In the genomic region with DNA sequence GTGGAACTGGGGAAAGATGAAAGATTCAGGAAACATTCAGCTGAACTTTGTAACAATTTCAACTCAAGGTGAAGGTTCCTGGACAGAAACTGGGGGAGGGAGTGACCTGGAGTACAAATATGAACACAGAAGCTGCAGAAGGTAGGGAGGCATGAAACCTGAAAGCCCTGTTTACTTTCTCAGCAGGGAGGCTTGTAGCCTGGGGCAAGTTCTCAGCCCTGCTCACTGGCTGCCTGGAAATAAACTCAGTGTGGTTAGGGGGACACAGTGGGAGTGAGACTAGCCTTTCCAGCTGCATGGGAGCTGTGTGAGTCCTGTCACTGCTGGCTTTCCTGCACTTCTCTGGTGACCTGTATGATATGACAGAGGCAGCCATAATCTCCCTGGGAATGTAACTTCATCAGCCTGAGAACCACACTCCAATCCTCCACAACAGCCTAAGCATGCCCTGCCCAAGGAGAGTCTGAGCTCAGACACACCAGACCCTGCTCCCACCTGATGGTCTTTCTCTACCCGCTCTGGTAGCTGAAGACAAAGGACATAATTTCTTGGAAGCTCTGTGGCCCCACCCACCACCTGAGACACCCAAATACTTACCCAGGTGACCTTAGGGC, we compare ENCODE assay signal across 14 cellular contexts.
DNase-seq lines count a peak whose midpoint lies in the region; ATAC-seq, FAIRE-seq and TF ChIP-seq lines count a peak whose summit lies in the region.
"Had no signal": no experiment of that assay in that cellular context is flagged by ENCODE, and none has a peak within 500 bp of the region (broad histone marks: within the 10 kb centered on the region; RNA-seq: fewer than 3 reads in every experiment).

No MANE protein-coding gene starts in this region.

- H3K4me1 ChIP-seq in GM23338 (ENCODE audit: insufficient read depth), result no peaks in the 10 kb centered on the region

- POLR2A ChIA-PET in activated CD4-positive, alpha-beta T cell treated with anti-CD3 and anti-CD28 coated beads for 36 hours (lab: Charles Lee), result interaction anchor here (0.6 kb wide), 1 partner anchor 86 kb away, joined by 3 read pairs; no protein-coding TSS in a partner anchor

- H3K27me3 ChIP-seq in GM23338 (ENCODE audit: insufficient read depth) (no peaks in the 10 kb centered on the region), bronchial epithelial cell (ENCODE audit: control insufficient read depth, insufficient read depth, low read length) (no peaks in the 10 kb centered on the region)

- no peaks in the 10 kb centered on the region for H3K79me2 ChIP-seq in GM23338 (replicated peaks; ENCODE audit: insufficient read depth)

- no peaks in the 10 kb centered on the region for H3K9me2 ChIP-seq in GM23338 (ENCODE audit: insufficient read depth)

- DNase-seq in GM23338 (ENCODE audit: low spot score) (peak; percentile 9), NCI-H1417 treated with DMSO at 0.1 percent for 48 hours (lab: John Stamatoyannopoulos, UW) (peak; percentile 25), bronchial epithelial cell (ENCODE audit: low read depth) (peak; percentile 32), renal cortical epithelial cell (ENCODE audit: low read depth) (peak; percentile 76)
- no peak for DNase-seq in T-helper 2 cell treated with Interferon-gamma antibody and Interleukin-4, amounts not matched to agents 5 μg/mL and 100 μg/mL, for 36 hours (ENCODE audit: low spot score)
- DNase-seq in activated CD4-positive, alpha-beta T cell treated with anti-CD3 and anti-CD28 coated beads for 36 hours, result no peak
- no peak for DNase-seq in activated T-cell treated with anti-CD3 and anti-CD28 coated beads, Interleukin-2, amount 50 U/mL, for 4 hours
- DNase-seq: activated T-cell treated with anti-CD3 and anti-CD28 coated beads, Interleukin-2, amount 50 U/mL, for 1 hour; naive thymus-derived CD8-positive, alpha-beta T cell; NCI-H1105; small intestine; SW 1271 had no signal

- no peaks in the 10 kb centered on the region for H3K36me3 ChIP-seq in GM23338 (ENCODE audit: insufficient read depth)
- no peaks in the 10 kb centered on the region for H3K36me3 ChIP-seq in bronchial epithelial cell (ENCODE audit: control insufficient read depth, insufficient read depth, low read length)

- no peak overlapping the region for H3K4me2 ChIP-seq in GM23338

- FAIRE-seq in bronchial epithelial cell (lab: Jason Lieb, UNC), result peak; percentile 66
- FAIRE-seq: frontal cortex, small intestine had no signal

- H3K4me3 ChIP-seq in GM23338 (no peak overlapping the region), bronchial epithelial cell (ENCODE audit: low read depth, low read length) (no peak overlapping the region)

- TF ChIP-seq CTCF in GM23338 (conservative IDR thresholded peaks at IDR 0.05; ENCODE audit: low read depth in 2 of 2), result no peak
- TF ChIP-seq CTCF in bronchial epithelial cell (IDR thresholded peaks at IDR 0.05; ENCODE audit: insufficient read depth, low read length, severe bottlenecking), result no peak

- peaks cover 12% of the 10 kb centered on the region for H3K4me1 Mint-ChIP-seq in GM23338
- H3K4me1 Mint-ChIP-seq in T-helper 2 cell treated with Interferon-gamma antibody and Interleukin-4, amounts not matched to agents 5 μg/mL and 100 μg/mL, for 36 hours (ENCODE audit: low read depth), result no peaks in the 10 kb centered on the region
- H3K4me1 Mint-ChIP-seq in activated CD4-positive, alpha-beta T cell treated with anti-CD3 and anti-CD28 coated beads for 36 hours, result no peaks in the 10 kb centered on the region
- no peaks in the 10 kb centered on the region for H3K4me1 Mint-ChIP-seq in activated T-cell treated with anti-CD3 and anti-CD28 coated beads, Interleukin-2, amount 50 U/mL, for 4 hours (ENCODE audit: low read depth)
- H3K4me1 Mint-ChIP-seq: naive thymus-derived CD8-positive, alpha-beta T cell had no signal

- H2AFZ ChIP-seq in GM23338, result peak overlapping the region; percentile 25; the same call in 1 of the 2 replicates

- CTCF ChIA-PET in activated CD4-positive, alpha-beta T cell treated with anti-CD3 and anti-CD28 coated beads for 36 hours (lab: Charles Lee), result no interaction called here

- ATAC-seq in GM23338, result peak; percentile 74
- no peak for ATAC-seq in activated CD4-positive, alpha-beta T cell treated with anti-CD3 and anti-CD28 coated beads for 36 hours
- no peak for ATAC-seq in activated T-cell treated with anti-CD3 and anti-CD28 coated beads, Interleukin-2, amount 50 U/mL, for 4 hours
- ATAC-seq: activated CD4-positive, CD25-positive, alpha-beta regulatory T cell treated with anti-CD3 and anti-CD28 coated beads, Interleukin-2, amount 50 U/mL, for 24 hours; naive thymus-derived CD8-positive, alpha-beta T cell had no signal

- peaks cover 24% of the 10 kb centered on the region for H3K9me3 Mint-ChIP-seq in GM23338
- peaks cover 4% of the 10 kb centered on the region for H3K9me3 Mint-ChIP-seq in T-helper 2 cell treated with Interferon-gamma antibody and Interleukin-4, amounts not matched to agents 5 μg/mL and 100 μg/mL, for 36 hours
- peaks cover 7% of the 10 kb centered on the region for H3K9me3 Mint-ChIP-seq in activated CD4-positive, alpha-beta T cell treated with anti-CD3 and anti-CD28 coated beads for 36 hours (ENCODE audit: low read depth)
- H3K9me3 Mint-ChIP-seq in activated T-cell treated with anti-CD3 and anti-CD28 coated beads, Interleukin-2, amount 50 U/mL, for 4 hours, result peaks cover 9% of the 10 kb centered on the region

- no peaks in the 10 kb centered on the region for H3F3A ChIP-seq in GM23338 (replicated peaks; ENCODE audit: low read depth)

- H3K27ac ChIP-seq in GM23338 (ENCODE audit: low read depth), result no peak overlapping the region

- intact Hi-C loops in activated CD4-positive, alpha-beta T cell treated with anti-CD3 and anti-CD28 coated beads for 36 hours (cut with DNase I, micrococcal nuclease), result no loop called here

- H3K27me3 Mint-ChIP-seq in GM23338 (ENCODE audit: insufficient read depth, low read depth, poor library complexity), result peaks cover 7% of the 10 kb centered on the region
- H3K27me3 Mint-ChIP-seq in T-helper 2 cell treated with Interferon-gamma antibody and Interleukin-4, amounts not matched to agents 5 μg/mL and 100 μg/mL, for 36 hours (ENCODE audit: low read depth), result peaks cover 3% of the 10 kb centered on the region
- peaks cover 2% of the 10 kb centered on the region for H3K27me3 Mint-ChIP-seq in activated CD4-positive, alpha-beta T cell treated with anti-CD3 and anti-CD28 coated beads for 36 hours
- peaks cover 3% of the 10 kb centered on the region for H3K27me3 Mint-ChIP-seq in activated T-cell treated with anti-CD3 and anti-CD28 coated beads, Interleukin-2, amount 50 U/mL, for 4 hours (ENCODE audit: low read depth)

- H3K27ac Mint-ChIP-seq in GM23338, result no peak overlapping the region
- no peak overlapping the region for H3K27ac Mint-ChIP-seq in T-helper 2 cell treated with Interferon-gamma antibody and Interleukin-4, amounts not matched to agents 5 μg/mL and 100 μg/mL, for 36 hours
- H3K27ac Mint-ChIP-seq in activated CD4-positive, alpha-beta T cell treated with anti-CD3 and anti-CD28 coated beads for 36 hours, result no peak overlapping the region
- H3K27ac Mint-ChIP-seq: naive thymus-derived CD8-positive, alpha-beta T cell had no signal

- no peaks in the 10 kb centered on the region for H4K20me1 ChIP-seq in GM23338 (replicated peaks; ENCODE audit: insufficient read depth)

- H3K4me3 Mint-ChIP-seq in GM23338, result no peak overlapping the region
- H3K4me3 Mint-ChIP-seq in T-helper 2 cell treated with Interferon-gamma antibody and Interleukin-4, amounts not matched to agents 5 μg/mL and 100 μg/mL, for 36 hours, result no peak overlapping the region
- H3K4me3 Mint-ChIP-seq in activated CD4-positive, alpha-beta T cell treated with anti-CD3 and anti-CD28 coated beads for 36 hours, result no peak overlapping the region
- H3K4me3 Mint-ChIP-seq in activated T-cell treated with anti-CD3 and anti-CD28 coated beads, Interleukin-2, amount 50 U/mL, for 4 hours, result no peak overlapping the region
- H3K4me3 Mint-ChIP-seq: naive thymus-derived CD8-positive, alpha-beta T cell had no signal

- H3K36me3 Mint-ChIP-seq in GM23338 (ENCODE audit: low read depth), result peaks cover 17% of the 10 kb centered on the region
- H3K36me3 Mint-ChIP-seq in T-helper 2 cell treated with Interferon-gamma antibody and Interleukin-4, amounts not matched to agents 5 μg/mL and 100 μg/mL, for 36 hours (ENCODE audit: low read depth), result no peaks in the 10 kb centered on the region
- H3K36me3 Mint-ChIP-seq in activated CD4-positive, alpha-beta T cell treated with anti-CD3 and anti-CD28 coated beads for 36 hours (ENCODE audit: low read depth), result no peaks in the 10 kb centered on the region
- no peaks in the 10 kb centered on the region for H3K36me3 Mint-ChIP-seq in activated T-cell treated with anti-CD3 and anti-CD28 coated beads, Interleukin-2, amount 50 U/mL, for 4 hours (ENCODE audit: insufficient read depth)

TF ChIP-seq in GM23338, 12 proteins besides CTCF, POLR2A, EP300 and RAD21 (continues in another document):
- TF ChIP-seq, protein P1, sequence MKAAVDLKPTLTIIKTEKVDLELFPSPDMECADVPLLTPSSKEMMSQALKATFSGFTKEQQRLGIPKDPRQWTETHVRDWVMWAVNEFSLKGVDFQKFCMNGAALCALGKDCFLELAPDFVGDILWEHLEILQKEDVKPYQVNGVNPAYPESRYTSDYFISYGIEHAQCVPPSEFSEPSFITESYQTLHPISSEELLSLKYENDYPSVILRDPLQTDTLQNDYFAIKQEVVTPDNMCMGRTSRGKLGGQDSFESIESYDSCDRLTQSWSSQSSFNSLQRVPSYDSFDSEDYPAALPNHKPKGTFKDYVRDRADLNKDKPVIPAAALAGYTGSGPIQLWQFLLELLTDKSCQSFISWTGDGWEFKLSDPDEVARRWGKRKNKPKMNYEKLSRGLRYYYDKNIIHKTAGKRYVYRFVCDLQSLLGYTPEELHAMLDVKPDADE (IDR thresholded peaks at IDR 0.05), result no peak
- TF ChIP-seq STAT1 (IDR thresholded peaks at IDR 0.05; ENCODE audit: unreplicated experiment), result no peak
- no peak for TF ChIP-seq JUNB (IDR thresholded peaks at IDR 0.05; ENCODE audit: unreplicated experiment)
- no peak for TF ChIP-seq EZH2phosphoT487 (IDR thresholded peaks at IDR 0.05; ENCODE audit: unreplicated experiment)
- TF ChIP-seq ZNF331 (CRISPR knock-in tag; IDR thresholded peaks at IDR 0.05; ENCODE audit: low read depth), result no peak
- no peak for TF ChIP-seq NANOG (IDR thresholded peaks at IDR 0.05; ENCODE audit: borderline replicate concordance)
- no peak for TF ChIP-seq CREB1 (CRISPR knock-in tag; IDR thresholded peaks at IDR 0.05; ENCODE audit: low read depth)
- no peak for TF ChIP-seq POLR2AphosphoS5 (IDR thresholded peaks at IDR 0.05; ENCODE audit: low read depth)

Comparison
In these comparisons a context has a peak if more than half of its experiments do, and no peak if none do; other contexts are left out.
1. DNase-seq: peak in GM23338 (single experiment), NCI-H1417 treated with DMSO at 0.1 percent for 48 hours (single experiment), bronchial epithelial cell (single experiment) and renal cortical epithelial cell (single experiment); none in T-helper 2 cell treated with Interferon-gamma antibody and Interleukin-4, amounts not matched to agents 5 μg/mL and 100 μg/mL, for 36 hours (single experiment), activated CD4-positive, alpha-beta T cell treated with anti-CD3 and anti-CD28 coated beads for 36 hours (single experiment) and activated T-cell treated with anti-CD3 and anti-CD28 coated beads, Interleukin-2, amount 50 U/mL, for 4 hours (single experiment).